2 cellular contexts compared by ENCODE assay signal in genomic region chr6:11021003-11021402, GRCh38.
TF ChIP-seq lines count a peak whose summit lies in the region.

No MANE protein-coding gene starts in this region.

TF ChIP-seq in IMR-90, 13 proteins besides CTCF, POLR2A, EP300 and RAD21:
- TF ChIP-seq BHLHE40 (IDR thresholded peaks at IDR 0.05; ENCODE audit: low read depth, low read length) (no peak), SMC3 (IDR thresholded peaks at IDR 0.05; ENCODE audit: low read depth, low read length) (no peak)
TF ChIP-seq in IMR-90: peak in this region for 0.

TF ChIP-seq in WTC11, 78 proteins besides CTCF, POLR2A, EP300 and RAD21:
- TF ChIP-seq CBFB (CRISPR knock-in tag; IDR thresholded peaks at IDR 0.05; ENCODE audit: low read depth) (no peak), ZNF317 (CRISPR knock-in tag; IDR thresholded peaks at IDR 0.05; ENCODE audit: borderline replicate concordance, low read depth) (no peak), E2F4 (CRISPR knock-in tag; IDR thresholded peaks at IDR 0.05; ENCODE audit: borderline replicate concordance, low read depth) (no peak), ZNF396 (CRISPR knock-in tag; IDR thresholded peaks at IDR 0.05; ENCODE audit: borderline replicate concordance) (no peak), KAT7 (CRISPR knock-in tag; IDR thresholded peaks at IDR 0.05; ENCODE audit: borderline replicate concordance) (no peak), HMGXB4 (CRISPR knock-in tag; IDR thresholded peaks at IDR 0.05) (no peak), ETV6 (CRISPR knock-in tag; IDR thresholded peaks at IDR 0.05) (no peak), USF2 (CRISPR knock-in tag; IDR thresholded peaks at IDR 0.05) (no peak), TP53 (CRISPR knock-in tag; IDR thresholded peaks at IDR 0.05) (no peak), USF1 (CRISPR knock-in tag; IDR thresholded peaks at IDR 0.05) (no peak), SP1 (CRISPR knock-in tag; conservative IDR thresholded peaks at IDR 0.05) (no peak), IRF2 (CRISPR knock-in tag; IDR thresholded peaks at IDR 0.05; ENCODE audit: borderline replicate concordance, low read depth) (no peak), ZNF121 (CRISPR knock-in tag; IDR thresholded peaks at IDR 0.05) (no peak), JAZF1 (CRISPR knock-in tag; IDR thresholded peaks at IDR 0.05) (no peak), ZMAT4 (CRISPR knock-in tag; IDR thresholded peaks at IDR 0.05) (no peak), STAT6 (CRISPR knock-in tag; conservative IDR thresholded peaks at IDR 0.05; ENCODE audit: low read depth) (no peak), ZNF219 (CRISPR knock-in tag; IDR thresholded peaks at IDR 0.05; ENCODE audit: borderline replicate concordance) (no peak)
